In the genomic region with DNA sequence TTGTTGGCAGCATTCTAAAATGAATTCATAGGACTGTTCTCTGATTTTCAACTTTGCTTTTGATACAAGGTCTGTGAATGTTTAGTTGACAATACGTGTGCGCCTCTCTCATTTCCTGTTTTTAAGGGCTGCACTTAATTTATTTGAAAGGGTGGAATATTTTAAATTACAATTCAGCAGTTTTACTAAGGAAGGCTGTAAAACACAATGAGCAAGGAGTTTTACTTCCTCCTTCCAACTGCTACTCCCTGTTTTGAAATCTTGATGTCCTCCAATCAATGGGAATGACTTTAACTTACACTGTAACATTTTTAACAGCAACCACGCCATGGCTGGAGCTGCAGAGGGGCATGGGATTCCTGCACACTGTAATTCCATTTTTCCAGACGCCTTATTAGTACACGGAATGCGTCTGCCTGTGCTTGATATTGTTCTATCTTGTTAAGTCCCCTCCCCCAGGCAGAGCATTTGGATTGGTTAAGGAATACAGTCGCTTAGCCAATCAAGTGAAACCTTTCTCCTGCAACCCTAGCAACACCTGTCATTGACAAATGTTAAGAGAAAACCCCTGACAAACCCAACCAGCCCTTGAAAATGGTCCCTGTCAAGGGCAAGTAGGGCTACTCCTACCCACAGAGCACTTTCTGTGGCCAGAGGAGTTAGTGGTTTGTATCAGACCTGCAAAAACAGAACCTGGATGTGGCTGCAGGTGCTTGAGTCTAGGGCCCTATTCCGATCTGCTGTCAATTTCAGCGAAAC, we compare ENCODE assay signal across 8 cellular contexts. TPM values are rescaled to one million over a fixed set of nuclear protein-coding genes. Genes with fewer than 3 reads are reported as not detected.
A peak's percentile ranks its signal among the peaks of the same experiment; 100 is the strongest.
DNase-seq lines count a peak whose midpoint lies in the region; ATAC-seq and TF ChIP-seq lines count a peak whose summit lies in the region.

No MANE protein-coding gene starts in this region.

- peak overlapping the region; percentile 87 for H3K27ac Mint-ChIP-seq in dendritic cell treated with granulocyte-macrophage colony-stimulating factor and Interleukin-4, amounts not matched to agents 40 ng/mL and 50 ng/mL, for 4 days
- no peak overlapping the region for H3K27ac Mint-ChIP-seq in neural progenitor cell
- H3K27ac Mint-ChIP-seq in HFFc6: no peak overlapping the region

- H3K9me3 ChIP-seq in neural progenitor cell (ENCODE audit: low read depth): no peaks in the 10 kb centered on the region

- H3F3A ChIP-seq in neural progenitor cell (ENCODE audit: low read depth): no peaks in the 10 kb centered on the region

- H3K4me2 ChIP-seq in neural progenitor cell: peak overlapping the region; percentile 55

- no peaks in the 10 kb centered on the region for H3K36me3 Mint-ChIP-seq in dendritic cell treated with granulocyte-macrophage colony-stimulating factor and Interleukin-4, amounts not matched to agents 40 ng/mL and 50 ng/mL, for 4 days (ENCODE audit: low read depth)
- H3K36me3 Mint-ChIP-seq in neural progenitor cell (peaks cover 7% of the 10 kb centered on the region), HFFc6 (ENCODE audit: low read depth) (no peaks in the 10 kb centered on the region)

- no peaks in the 10 kb centered on the region for H4K20me1 ChIP-seq in neural progenitor cell (ENCODE audit: low read depth)

- TF ChIP-seq CTCF in neural progenitor cell (IDR thresholded peaks at IDR 0.05) (no peak), HFFc6 (IDR thresholded peaks at IDR 0.05) (no peak)

- H3K4me1 Mint-ChIP-seq in dendritic cell treated with granulocyte-macrophage colony-stimulating factor and Interleukin-4, amounts not matched to agents 40 ng/mL and 50 ng/mL, for 4 days (ENCODE audit: low read depth): peaks cover 76% of the 10 kb centered on the region
- H3K4me1 Mint-ChIP-seq in neural progenitor cell (peaks cover 12% of the 10 kb centered on the region), HFFc6 (ENCODE audit: low read depth) (peaks cover 36% of the 10 kb centered on the region)

- peak; percentile 53 for DNase-seq in Jurkat, Clone E6-1 (ENCODE audit: low read depth, low spot score)
- DNase-seq in neural progenitor cell (ENCODE audit: low spot score) (peak; percentile 69), GDM1 (lab: John Stamatoyannopoulos, UW) (no peak), HFFc6 (no peak), HCEC 1CT (no peak)

- no peaks in the 10 kb centered on the region for H3K9me3 Mint-ChIP-seq in dendritic cell treated with granulocyte-macrophage colony-stimulating factor and Interleukin-4, amounts not matched to agents 40 ng/mL and 50 ng/mL, for 4 days
- no peaks in the 10 kb centered on the region for H3K9me3 Mint-ChIP-seq in neural progenitor cell
- H3K9me3 Mint-ChIP-seq in HFFc6: no peaks in the 10 kb centered on the region

- no peak overlapping the region for H3K9ac ChIP-seq in neural progenitor cell

- no peaks in the 10 kb centered on the region for H3K27me3 Mint-ChIP-seq in dendritic cell treated with granulocyte-macrophage colony-stimulating factor and Interleukin-4, amounts not matched to agents 40 ng/mL and 50 ng/mL, for 4 days
- H3K27me3 Mint-ChIP-seq in neural progenitor cell (ENCODE audit: insufficient read depth, low read depth) (peaks cover 7% of the 10 kb centered on the region), HFFc6 (ENCODE audit: insufficient read depth) (no peaks in the 10 kb centered on the region)

- intact Hi-C loops in dendritic cell treated with granulocyte-macrophage colony-stimulating factor and Interleukin-4, amounts not matched to agents 40 ng/mL and 50 ng/mL, for 4 days (cut with micrococcal nuclease): loop anchor here (1.0 to 5.0 kb wide), 3 partner anchors 12 to 157 kb away; a partner anchor contains a TSS

- H3K79me2 ChIP-seq in neural progenitor cell (ENCODE audit: low read depth): no peaks in the 10 kb centered on the region

- H3K4me1 ChIP-seq in neural progenitor cell: peaks cover 12% of the 10 kb centered on the region

- ATAC-seq in GM18505 (IDR thresholded peaks at IDR 0.05; ENCODE audit: unreplicated experiment): peak; percentile 98
- ATAC-seq in GM21717 (IDR thresholded peaks at IDR 0.05; ENCODE audit: unreplicated experiment): peak; percentile 98

- H3K4me3 ChIP-seq in Jurkat, Clone E6-1 (ENCODE audit: low read length): no peak overlapping the region
- no peak overlapping the region for H3K4me3 ChIP-seq in neural progenitor cell

- no peaks in the 10 kb centered on the region for H3K36me3 ChIP-seq in neural progenitor cell

- peak overlapping the region; percentile 30 for H3K4me3 Mint-ChIP-seq in dendritic cell treated with granulocyte-macrophage colony-stimulating factor and Interleukin-4, amounts not matched to agents 40 ng/mL and 50 ng/mL, for 4 days
- H3K4me3 Mint-ChIP-seq in neural progenitor cell: no peak overlapping the region
- H3K4me3 Mint-ChIP-seq in HFFc6: no peak overlapping the region

- TF ChIP-seq POLR2A in GM18505 (IDR thresholded peaks at IDR 0.05; ENCODE audit: borderline replicate concordance, extremely low read depth, insufficient read depth, insufficient read length): no peak

- peak overlapping the region; percentile 58 for H2AFZ ChIP-seq in neural progenitor cell (replicated peaks)

- no peak overlapping the region for H3K27ac ChIP-seq in neural progenitor cell

- peaks cover 9% of the 10 kb centered on the region for H3K27me3 ChIP-seq in neural progenitor cell

RNA-seq across cellular contexts. Expression of a gene that starts 12.5 kb away (rescaled TPM):
- 2.5 TPM for polyA plus RNA-seq in Jurkat, Clone E6-1 (2012; ENCODE audit: insufficient read depth, insufficient read length)
- 25.3 and 32.2 TPM in 2 replicates for total RNA-seq in neural progenitor cell (ENCODE audit: low replicate concordance)
- total RNA-seq in HFFc6 (2021; fragmentation: NEBNext Ultra II Directional; extraction: Animal tissue kit (Norgen Biotek cat#: 25700)): 10 to 100 TPM in 5 of 6 experiments, 1 to 10 TPM in 1; 9.7 to 13.5 (median 11.7) TPM

Comparison
In these comparisons a context has a peak if more than half of its experiments do, and no peak if none do; other contexts are left out.
1. DNase-seq: peak in Jurkat, Clone E6-1 (single experiment) and neural progenitor cell (single experiment); none in GDM1 (single experiment), HFFc6 (single experiment) and HCEC 1CT (single experiment).